1 cellular context compared by ENCODE assay signal in genomic region chr6:11251553-11252358, GRCh38.
TF ChIP-seq lines count a peak whose summit lies in the region.

No MANE protein-coding gene starts in this region.

TF ChIP-seq in GM23338, 12 proteins besides CTCF, POLR2A, EP300 and RAD21 (continued from another document):
- no peak for TF ChIP-seq ZNF462 (CRISPR knock-in tag; IDR thresholded peaks at IDR 0.05)
- TF ChIP-seq POLR2AphosphoS5 (IDR thresholded peaks at IDR 0.05; ENCODE audit: low read depth), result no peak
- no peak for TF ChIP-seq JUNB (IDR thresholded peaks at IDR 0.05; ENCODE audit: unreplicated experiment)
- no peak for TF ChIP-seq CREB1 (CRISPR knock-in tag; IDR thresholded peaks at IDR 0.05; ENCODE audit: low read depth)
- TF ChIP-seq EZH2 (IDR thresholded peaks at IDR 0.05; ENCODE audit: low read depth, unreplicated experiment), result no peak
- TF ChIP-seq ETS1 (IDR thresholded peaks at IDR 0.05), result no peak
- TF ChIP-seq ZNF331 (CRISPR knock-in tag; IDR thresholded peaks at IDR 0.05; ENCODE audit: low read depth), result no peak
- no peak for TF ChIP-seq ZNF114 (CRISPR knock-in tag; IDR thresholded peaks at IDR 0.05)
